10 cellular contexts compared by ENCODE assay signal in the genomic region with DNA sequence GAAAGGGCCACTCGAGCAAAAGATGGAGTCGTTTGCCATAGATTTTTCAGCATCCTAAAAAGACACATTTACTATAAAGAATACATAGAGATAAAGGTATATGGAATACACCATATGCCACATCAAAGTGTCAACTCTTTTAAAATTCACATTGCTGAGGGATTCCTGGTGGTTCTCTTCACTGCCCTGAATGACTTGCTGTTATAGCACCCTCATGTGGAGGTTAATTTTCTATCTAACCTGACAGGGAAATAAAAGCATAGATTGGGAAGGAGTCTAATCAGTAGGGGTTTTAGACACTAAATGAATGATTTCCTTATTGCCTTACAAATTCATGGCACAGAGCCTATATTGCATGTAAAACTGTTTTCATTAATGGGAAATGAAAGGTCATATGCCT. TPM values are rescaled to one million over a fixed set of nuclear protein-coding genes. Genes with fewer than 3 reads are reported as not detected.
A peak's percentile ranks its signal among the peaks of the same experiment; 100 is the strongest.
DNase-seq lines count a peak whose midpoint lies in the region; ATAC-seq, FAIRE-seq and TF ChIP-seq lines count a peak whose summit lies in the region.
"Had no signal": no experiment of that assay in that cellular context is flagged by ENCODE, and none has a peak within 500 bp of the region (broad histone marks: within the 10 kb centered on the region; RNA-seq: fewer than 3 reads in every experiment).

No MANE protein-coding gene starts in this region.

- H3K14ac ChIP-seq in H1 (ENCODE audit: insufficient read length) = no peak overlapping the region

- intact Hi-C loops in heart left ventricle (cut with DNase I) = no loop called here

- no peak overlapping the region for H3K4ac ChIP-seq in H1 (replicated peaks; ENCODE audit: insufficient read length, low read depth, low read length)

- H3K18ac ChIP-seq in H1 (ENCODE audit: extremely low read depth, low read length) = no peak overlapping the region

- peak in 8 of 12 donors; percentile 10 to 36 (median 24) for TF ChIP-seq CTCF in heart left ventricle (IDR thresholded peaks at IDR 0.05)
- peak in 1 of 2 donors; percentile 48 for TF ChIP-seq CTCF in right atrium auricular region (IDR thresholded peaks at IDR 0.05)
- TF ChIP-seq CTCF in H1 (IDR thresholded peaks at IDR 0.05; ENCODE audit: control extremely low read depth in 1 of 3, insufficient read depth in 1 of 3, low read depth in 1 of 3, low read length in 3 of 3) = peak in 2 of 3 experiments; percentile 22 to 35; a peak in 2 of 4 replicates

- H3K36me3 ChIP-seq in heart left ventricle = no peaks in the 10 kb centered on the region
- H3K36me3 ChIP-seq in right atrium auricular region = no peaks in the 10 kb centered on the region
- H3K36me3 ChIP-seq in H1 (ENCODE audit: control insufficient read depth in 2 of 4, insufficient read depth in 4 of 4, low read length in 3 of 4) = no peaks in the 10 kb centered on the region; a peak in 1 of 8 replicates

- whole genome bisulfite sequencing in heart left ventricle, 4 donors = 55 to 76% (median 62%) methylated on average over 2 of the region's 2 CpGs
- WGBS in H1 (ENCODE audit: extremely low coverage in 1 of 2, insufficient coverage in 1 of 2, insufficient read length in 1 of 2, insufficient replicate concordance in 2 of 2, low coverage in 1 of 2, low lambda C conversion rate in 2 of 2, missing lambda C conversion rate in 1 of 2), 2 experiments = 72% methylated on average over 2 of the region's 2 CpGs; no CpG with 5 or more reads in 1 of the 2 experiments

- no peaks in the 10 kb centered on the region for H3K79me2 ChIP-seq in H1 (ENCODE audit: control insufficient read depth in 1 of 2, insufficient read depth in 2 of 2, low read length in 2 of 2)

- H4K20me1 ChIP-seq in H1 (replicated peaks in 1 of 2; ENCODE audit: control insufficient read depth in 1 of 2, insufficient read depth in 2 of 2, low read length in 2 of 2) = no peaks in the 10 kb centered on the region

- H3K9ac ChIP-seq in H1 (replicated peaks in 1 of 4; ENCODE audit: extremely low read depth in 1 of 4, low read depth in 3 of 4, low read length in 3 of 4) = no peak overlapping the region

- peak; percentile 51 to 66 for TF ChIP-seq RAD21 in H1 (IDR thresholded peaks at IDR 0.05 in 1 of 2, conservative IDR thresholded peaks at IDR 0.05 in 1 of 2; ENCODE audit: low read depth in 2 of 2, low read length in 2 of 2)

- no peak overlapping the region for H2BK20ac ChIP-seq in H1 (ENCODE audit: low read length)

- H3K23me2 ChIP-seq in H1 (ENCODE audit: low read depth, low read length) = no peaks in the 10 kb centered on the region

- H3K27me3 ChIP-seq in heart left ventricle = peaks cover 0 to 4% (median 0%) of the 10 kb centered on the region in 9 donors
- no peaks in the 10 kb centered on the region for H3K27me3 ChIP-seq in right atrium auricular region
- no peaks in the 10 kb centered on the region for H3K27me3 ChIP-seq in H1 (replicated peaks in 1 of 4; ENCODE audit: control insufficient read depth in 3 of 4, extremely low read depth in 1 of 4, insufficient read depth in 3 of 4, low read length in 3 of 4)

- H2BK12ac ChIP-seq in H1 (ENCODE audit: low read depth, low read length) = no peak overlapping the region

- no peak overlapping the region for H2BK120ac ChIP-seq in H1 (replicated peaks; ENCODE audit: low read depth, low read length)

- no peak overlapping the region for H4K8ac ChIP-seq in H1 (ENCODE audit: extremely low read depth, insufficient read depth, low read length)

- no peak overlapping the region for H3K56ac ChIP-seq in H1 (replicated peaks; ENCODE audit: insufficient read length, low read depth, low read length)

- no peak overlapping the region for H3K23ac ChIP-seq in H1 (ENCODE audit: insufficient read length)

- no peak overlapping the region for H2BK5ac ChIP-seq in H1 (ENCODE audit: low read depth, low read length)

- H4K91ac ChIP-seq in H1 (replicated peaks; ENCODE audit: insufficient read length, low read length) = no peak overlapping the region

- no peaks in the 10 kb centered on the region for H3K79me1 ChIP-seq in H1 (ENCODE audit: low read depth, low read length)

- H3K4me2 ChIP-seq in H1 (ENCODE audit: insufficient read depth in 1 of 2, low read depth in 2 of 2, low read length in 2 of 2) = no peak overlapping the region

- no peak overlapping the region for H4K5ac ChIP-seq in H1 (ENCODE audit: insufficient read length, low read depth, low read length)

- FAIRE-seq in H1 (lab: Jason Lieb, UNC) = no peak

- H3K4me3 ChIP-seq in heart left ventricle (no peak overlapping the region), right atrium auricular region (no peak overlapping the region), H1 (ENCODE audit: extremely low read depth in 1 of 4, insufficient read depth in 2 of 4, low read depth in 3 of 4, low read length in 4 of 4) (no peak overlapping the region)

- no peak overlapping the region for H2AFZ ChIP-seq in H1 (ENCODE audit: low read length)

- CTCF ChIA-PET in H1 (lab: Charles Lee; ENCODE audit: partially characterized antibody) = interaction anchor here (0.9 to 5.6 kb wide), 6 partner anchors 17 to 315 kb away, joined by 3 to 21 read pairs (median 6); no protein-coding TSS in a partner anchor

- TF ChIP-seq EP300 in H1 (IDR thresholded peaks at IDR 0.05; ENCODE audit: borderline replicate concordance in 1 of 2, low read depth in 2 of 2, low read length in 2 of 2) = no peak

- H2AK5ac ChIP-seq in H1 (ENCODE audit: low read depth, low read length) = no peak overlapping the region

- no peak overlapping the region for H2BK15ac ChIP-seq in H1 (ENCODE audit: low read length)

- POLR2A ChIA-PET in H1 (lab: Charles Lee; ENCODE audit: partially characterized antibody) = interaction anchor here (0.8 kb wide), 1 partner anchor 397 kb away, joined by 3 read pairs; no protein-coding TSS in a partner anchor

- no peak for TF ChIP-seq POLR2A in heart left ventricle (IDR thresholded peaks at IDR 0.05)
- no peak for TF ChIP-seq POLR2A in H1 (IDR thresholded peaks at IDR 0.05; ENCODE audit: control extremely low read depth in 1 of 2, low read depth in 2 of 2, low read length in 2 of 2)

- no peaks in the 10 kb centered on the region for H3K9me3 ChIP-seq in heart left ventricle
- H3K9me3 ChIP-seq in right atrium auricular region = no peaks in the 10 kb centered on the region
- no peaks in the 10 kb centered on the region for H3K9me3 ChIP-seq in H1 (ENCODE audit: insufficient read depth in 2 of 2, low read depth in 1 of 2, low read length in 1 of 2)

- DNase-seq in heart left ventricle (no peak), right atrium auricular region (ENCODE audit: low spot score) (no peak), NCI-H2227 (lab: John Stamatoyannopoulos, UW; ENCODE audit: unreplicated experiment) (peak; percentile 9), H1 (ENCODE audit: low read depth in 1 of 2, low spot score in 2 of 2) (no peak), superior temporal gyrus (ENCODE audit: extremely low spot score) (peak; percentile 20)
- DNase-seq in activated naive CD4-positive, alpha-beta T cell treated with Interleukin-2 at 50 U/mL for 16 hours = no peak
- DNase-seq: DMS79 treated with DMSO at 0.1 percent for 48 hours, NCI-H1436 treated with DMSO at 0.1 percent for 48 hours had no signal

- H3K4me1 ChIP-seq in heart left ventricle = no peaks in the 10 kb centered on the region
- H3K4me1 ChIP-seq in right atrium auricular region = no peaks in the 10 kb centered on the region
- no peaks in the 10 kb centered on the region; a peak in 1 of 7 replicates for H3K4me1 ChIP-seq in H1 (replicated peaks in 1 of 4; ENCODE audit: control insufficient read depth in 3 of 4, insufficient read depth in 4 of 4, low read length in 3 of 4)

- no peak overlapping the region for H3K27ac ChIP-seq in heart left ventricle
- H3K27ac ChIP-seq in right atrium auricular region = no peak overlapping the region
- no peak overlapping the region for H3K27ac ChIP-seq in H1 (ENCODE audit: low read depth, low read length)

- ATAC-seq in heart left ventricle = no peak
- ATAC-seq in HG03175 (IDR thresholded peaks at IDR 0.05; ENCODE audit: unreplicated experiment) = no peak
- no peak for ATAC-seq in HG02852 (IDR thresholded peaks at IDR 0.05; ENCODE audit: unreplicated experiment)

TF ChIP-seq in H1, 55 proteins besides CTCF, POLR2A, EP300 and RAD21:
- no peak for TF ChIP-seq BCL11A (IDR thresholded peaks at IDR 0.05; ENCODE audit: low read depth in 2 of 2, low read length in 2 of 2)
- no peak for TF ChIP-seq CHD2 (IDR thresholded peaks at IDR 0.05; ENCODE audit: low read length)
- no peak for TF ChIP-seq RFX5 (IDR thresholded peaks at IDR 0.05; ENCODE audit: borderline replicate concordance, low read depth, low read length)
- TF ChIP-seq KDM1A (IDR thresholded peaks at IDR 0.05; ENCODE audit: borderline replicate concordance, low read length) = no peak

RNA-seq across cellular contexts. Expression of gene DNAH11, which starts 25.9 kb away (rescaled TPM):
- total RNA-seq in heart left ventricle = under 1 TPM; 0.06 to 0.98 (median 0.24) TPM
- under 1 TPM; 0.04 to 0.22 TPM for polyA plus RNA-seq in heart left ventricle
- total RNA-seq in right atrium auricular region = 1 to 10 TPM; 2.8 to 3.5 TPM
- 4.9 and 6.1 TPM in 2 replicates for total RNA-seq in H1 (2021; fragmentation: NEBNext Ultra II Directional; extraction: Animal tissue kit (Norgen Biotek cat#: 25700))
- polyA plus RNA-seq in H1 (2011; rRNA removed) = 1.5 and 1.8 TPM in 2 replicates
- polyA plus RNA-seq in H1 (2011; cell fraction: cytosol; rRNA removed) = 2.7 TPM
- 5.0 TPM for polyA plus RNA-seq in H1 (2011; cell fraction: nucleus; rRNA removed)
- polyA plus RNA-seq in H1 (2012, experiment 1 of 2) = 1.7 to 4.3 TPM (median 2.6 TPM) in 4 replicates
- polyA plus RNA-seq in H1 (2012, experiment 2 of 2) = 0.16 TPM
- polyA plus RNA-seq in H1 (2013, experiment 1 of 2) = 3.1 TPM
- polyA plus RNA-seq in H1 (2013, experiment 2 of 2) = 3.0 TPM
- 6.2 and 7.5 TPM in 2 replicates for polyA minus RNA-seq in H1 (2011; rRNA and poly(A)+ RNA removed)
- polyA minus RNA-seq in H1 (2011; cell fraction: cytosol; rRNA and poly(A)+ RNA removed) = 3.4 TPM
- polyA minus RNA-seq in H1 (2011; cell fraction: nucleus; rRNA and poly(A)+ RNA removed) = 33.2 TPM

Comparison
In these comparisons a context has a peak if more than half of its experiments do, and no peak if none do; other contexts are left out.
1. DNase-seq: peak in NCI-H2227 (single experiment) and superior temporal gyrus (single experiment); none in heart left ventricle (0 of 5), right atrium auricular region (single experiment), H1 (0 of 2) and activated naive CD4-positive, alpha-beta T cell treated with Interleukin-2 at 50 U/mL for 16 hours (single experiment).